In the genomic region with DNA sequence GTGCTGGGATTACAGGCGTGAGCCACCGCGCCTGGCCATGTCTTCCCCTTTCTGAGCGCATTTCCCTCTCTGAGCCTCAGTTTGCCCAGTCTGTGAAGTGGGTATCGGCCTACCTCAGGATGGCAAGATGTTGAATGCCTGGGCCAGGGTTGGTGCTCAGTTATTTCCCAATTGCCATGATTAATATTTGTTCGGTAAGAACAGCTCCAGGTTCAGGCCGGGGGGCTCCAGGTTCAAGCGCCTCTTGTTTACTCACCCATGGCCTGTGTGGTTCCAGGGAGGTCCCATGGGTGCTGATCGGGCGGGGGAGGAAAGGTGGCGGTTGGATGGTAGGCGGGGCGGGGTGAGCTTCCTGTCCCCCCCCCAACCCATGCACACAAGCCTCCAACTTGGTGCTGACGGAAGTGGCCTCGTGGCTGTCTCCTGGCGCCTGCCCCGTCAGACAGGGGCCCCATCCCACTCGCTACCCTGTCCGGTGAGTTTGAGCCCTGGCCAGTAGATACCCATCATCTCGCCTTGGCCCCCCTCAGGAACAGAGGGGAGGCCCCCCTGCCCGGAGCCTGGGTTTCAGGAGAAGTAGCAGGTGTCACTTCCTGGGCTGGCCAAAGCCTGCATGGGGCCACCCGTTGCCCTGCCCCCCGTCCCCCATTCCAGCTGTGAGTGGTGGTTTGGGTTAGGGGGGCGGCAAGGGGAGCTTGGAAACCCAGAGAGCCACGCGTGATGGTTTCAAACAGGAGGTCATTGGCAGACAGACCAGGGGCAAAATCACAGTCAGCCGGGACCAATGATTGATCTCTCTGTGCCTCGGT, we compare ENCODE assay signal across 1 cellular context.
TF ChIP-seq lines count a peak whose summit lies in the region.

A gene with protein sequence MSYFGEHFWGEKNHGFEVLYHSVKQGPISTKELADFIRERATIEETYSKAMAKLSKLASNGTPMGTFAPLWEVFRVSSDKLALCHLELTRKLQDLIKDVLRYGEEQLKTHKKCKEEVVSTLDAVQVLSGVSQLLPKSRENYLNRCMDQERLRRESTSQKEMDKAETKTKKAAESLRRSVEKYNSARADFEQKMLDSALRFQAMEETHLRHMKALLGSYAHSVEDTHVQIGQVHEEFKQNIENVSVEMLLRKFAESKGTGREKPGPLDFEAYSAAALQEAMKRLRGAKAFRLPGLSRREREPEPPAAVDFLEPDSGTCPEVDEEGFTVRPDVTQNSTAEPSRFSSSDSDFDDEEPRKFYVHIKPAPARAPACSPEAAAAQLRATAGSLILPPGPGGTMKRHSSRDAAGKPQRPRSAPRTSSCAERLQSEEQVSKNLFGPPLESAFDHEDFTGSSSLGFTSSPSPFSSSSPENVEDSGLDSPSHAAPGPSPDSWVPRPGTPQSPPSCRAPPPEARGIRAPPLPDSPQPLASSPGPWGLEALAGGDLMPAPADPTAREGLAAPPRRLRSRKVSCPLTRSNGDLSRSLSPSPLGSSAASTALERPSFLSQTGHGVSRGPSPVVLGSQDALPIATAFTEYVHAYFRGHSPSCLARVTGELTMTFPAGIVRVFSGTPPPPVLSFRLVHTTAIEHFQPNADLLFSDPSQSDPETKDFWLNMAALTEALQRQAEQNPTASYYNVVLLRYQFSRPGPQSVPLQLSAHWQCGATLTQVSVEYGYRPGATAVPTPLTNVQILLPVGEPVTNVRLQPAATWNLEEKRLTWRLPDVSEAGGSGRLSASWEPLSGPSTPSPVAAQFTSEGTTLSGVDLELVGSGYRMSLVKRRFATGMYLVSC (plus strand): TSS at position 375 of the 809 bp plus-strand sequence. CDS start 3,688 bp downstream, outside the sequence.

TF ChIP-seq in HepG2, 621 proteins besides CTCF, POLR2A, EP300 and RAD21 (continued from another document and continues in another):
- TF ChIP-seq, protein P1, sequence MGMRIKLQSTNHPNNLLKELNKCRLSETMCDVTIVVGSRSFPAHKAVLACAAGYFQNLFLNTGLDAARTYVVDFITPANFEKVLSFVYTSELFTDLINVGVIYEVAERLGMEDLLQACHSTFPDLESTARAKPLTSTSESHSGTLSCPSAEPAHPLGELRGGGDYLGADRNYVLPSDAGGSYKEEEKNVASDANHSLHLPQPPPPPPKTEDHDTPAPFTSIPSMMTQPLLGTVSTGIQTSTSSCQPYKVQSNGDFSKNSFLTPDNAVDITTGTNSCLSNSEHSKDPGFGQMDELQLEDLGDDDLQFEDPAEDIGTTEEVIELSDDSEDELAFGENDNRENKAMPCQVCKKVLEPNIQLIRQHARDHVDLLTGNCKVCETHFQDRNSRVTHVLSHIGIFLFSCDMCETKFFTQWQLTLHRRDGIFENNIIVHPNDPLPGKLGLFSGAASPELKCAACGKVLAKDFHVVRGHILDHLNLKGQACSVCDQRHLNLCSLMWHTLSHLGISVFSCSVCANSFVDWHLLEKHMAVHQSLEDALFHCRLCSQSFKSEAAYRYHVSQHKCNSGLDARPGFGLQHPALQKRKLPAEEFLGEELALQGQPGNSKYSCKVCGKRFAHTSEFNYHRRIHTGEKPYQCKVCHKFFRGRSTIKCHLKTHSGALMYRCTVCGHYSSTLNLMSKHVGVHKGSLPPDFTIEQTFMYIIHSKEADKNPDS (CRISPR knock-in tag; IDR thresholded peaks at IDR 0.05), result no peak
- TF ChIP-seq, protein P2, sequence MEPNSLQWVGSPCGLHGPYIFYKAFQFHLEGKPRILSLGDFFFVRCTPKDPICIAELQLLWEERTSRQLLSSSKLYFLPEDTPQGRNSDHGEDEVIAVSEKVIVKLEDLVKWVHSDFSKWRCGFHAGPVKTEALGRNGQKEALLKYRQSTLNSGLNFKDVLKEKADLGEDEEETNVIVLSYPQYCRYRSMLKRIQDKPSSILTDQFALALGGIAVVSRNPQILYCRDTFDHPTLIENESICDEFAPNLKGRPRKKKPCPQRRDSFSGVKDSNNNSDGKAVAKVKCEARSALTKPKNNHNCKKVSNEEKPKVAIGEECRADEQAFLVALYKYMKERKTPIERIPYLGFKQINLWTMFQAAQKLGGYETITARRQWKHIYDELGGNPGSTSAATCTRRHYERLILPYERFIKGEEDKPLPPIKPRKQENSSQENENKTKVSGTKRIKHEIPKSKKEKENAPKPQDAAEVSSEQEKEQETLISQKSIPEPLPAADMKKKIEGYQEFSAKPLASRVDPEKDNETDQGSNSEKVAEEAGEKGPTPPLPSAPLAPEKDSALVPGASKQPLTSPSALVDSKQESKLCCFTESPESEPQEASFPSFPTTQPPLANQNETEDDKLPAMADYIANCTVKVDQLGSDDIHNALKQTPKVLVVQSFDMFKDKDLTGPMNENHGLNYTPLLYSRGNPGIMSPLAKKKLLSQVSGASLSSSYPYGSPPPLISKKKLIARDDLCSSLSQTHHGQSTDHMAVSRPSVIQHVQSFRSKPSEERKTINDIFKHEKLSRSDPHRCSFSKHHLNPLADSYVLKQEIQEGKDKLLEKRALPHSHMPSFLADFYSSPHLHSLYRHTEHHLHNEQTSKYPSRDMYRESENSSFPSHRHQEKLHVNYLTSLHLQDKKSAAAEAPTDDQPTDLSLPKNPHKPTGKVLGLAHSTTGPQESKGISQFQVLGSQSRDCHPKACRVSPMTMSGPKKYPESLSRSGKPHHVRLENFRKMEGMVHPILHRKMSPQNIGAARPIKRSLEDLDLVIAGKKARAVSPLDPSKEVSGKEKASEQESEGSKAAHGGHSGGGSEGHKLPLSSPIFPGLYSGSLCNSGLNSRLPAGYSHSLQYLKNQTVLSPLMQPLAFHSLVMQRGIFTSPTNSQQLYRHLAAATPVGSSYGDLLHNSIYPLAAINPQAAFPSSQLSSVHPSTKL (CRISPR knock-in tag; IDR thresholded peaks at IDR 0.05), result no peak
- no peak for TF ChIP-seq KAT2B (IDR thresholded peaks at IDR 0.05; ENCODE audit: borderline replicate concordance, low read depth, low read length)
- no peak for TF ChIP-seq ZNF296 (CRISPR knock-in tag; conservative IDR thresholded peaks at IDR 0.05)
- no peak for TF ChIP-seq KLF9 (CRISPR knock-in tag; IDR thresholded peaks at IDR 0.05; ENCODE audit: low read depth)
- no peak for TF ChIP-seq RFX3 (CRISPR knock-in tag; IDR thresholded peaks at IDR 0.05)
- no peak for TF ChIP-seq ZNF878 (CRISPR knock-in tag; IDR thresholded peaks at IDR 0.05)
- no peak for TF ChIP-seq ZNF782 (CRISPR knock-in tag; IDR thresholded peaks at IDR 0.05; ENCODE audit: borderline replicate concordance)
- TF ChIP-seq FOSL2 (CRISPR knock-in tag; IDR thresholded peaks at IDR 0.05), result no peak
- peak; percentile 38; the same call in 1 of the 2 replicates for TF ChIP-seq ELF3 (CRISPR knock-in tag; IDR thresholded peaks at IDR 0.05)
- TF ChIP-seq FOXK2 (IDR thresholded peaks at IDR 0.05), result no peak
- no peak for TF ChIP-seq ISL2 (CRISPR knock-in tag; IDR thresholded peaks at IDR 0.05)
- no peak for TF ChIP-seq ZNF737 (CRISPR knock-in tag; IDR thresholded peaks at IDR 0.05; ENCODE audit: borderline replicate concordance)
- TF ChIP-seq PAF1 (CRISPR knock-in tag; IDR thresholded peaks at IDR 0.05), result no peak
- no peak for TF ChIP-seq ZNF24 (IDR thresholded peaks at IDR 0.05)
- no peak for TF ChIP-seq KLF16 (CRISPR knock-in tag; IDR thresholded peaks at IDR 0.05)
- TF ChIP-seq ZNF232 (CRISPR knock-in tag; IDR thresholded peaks at IDR 0.05; ENCODE audit: borderline replicate concordance), result no peak
- TF ChIP-seq ZNF629 (CRISPR knock-in tag; conservative IDR thresholded peaks at IDR 0.05), result peak; percentile 99
- TF ChIP-seq ZKSCAN1 (IDR thresholded peaks at IDR 0.05; ENCODE audit: low read length), result no peak
- 0 out of 2 replicates have a peak, but pooled peaks have one; percentile 0 for TF ChIP-seq PITX1 (CRISPR knock-in tag; IDR thresholded peaks at IDR 0.05)
- TF ChIP-seq FIP1L1 (IDR thresholded peaks at IDR 0.05; ENCODE audit: borderline replicate concordance, insufficient read depth, low read depth, low read length), result no peak
- no peak for TF ChIP-seq ZNF446 (CRISPR knock-in tag; IDR thresholded peaks at IDR 0.05)
- TF ChIP-seq, protein P3, sequence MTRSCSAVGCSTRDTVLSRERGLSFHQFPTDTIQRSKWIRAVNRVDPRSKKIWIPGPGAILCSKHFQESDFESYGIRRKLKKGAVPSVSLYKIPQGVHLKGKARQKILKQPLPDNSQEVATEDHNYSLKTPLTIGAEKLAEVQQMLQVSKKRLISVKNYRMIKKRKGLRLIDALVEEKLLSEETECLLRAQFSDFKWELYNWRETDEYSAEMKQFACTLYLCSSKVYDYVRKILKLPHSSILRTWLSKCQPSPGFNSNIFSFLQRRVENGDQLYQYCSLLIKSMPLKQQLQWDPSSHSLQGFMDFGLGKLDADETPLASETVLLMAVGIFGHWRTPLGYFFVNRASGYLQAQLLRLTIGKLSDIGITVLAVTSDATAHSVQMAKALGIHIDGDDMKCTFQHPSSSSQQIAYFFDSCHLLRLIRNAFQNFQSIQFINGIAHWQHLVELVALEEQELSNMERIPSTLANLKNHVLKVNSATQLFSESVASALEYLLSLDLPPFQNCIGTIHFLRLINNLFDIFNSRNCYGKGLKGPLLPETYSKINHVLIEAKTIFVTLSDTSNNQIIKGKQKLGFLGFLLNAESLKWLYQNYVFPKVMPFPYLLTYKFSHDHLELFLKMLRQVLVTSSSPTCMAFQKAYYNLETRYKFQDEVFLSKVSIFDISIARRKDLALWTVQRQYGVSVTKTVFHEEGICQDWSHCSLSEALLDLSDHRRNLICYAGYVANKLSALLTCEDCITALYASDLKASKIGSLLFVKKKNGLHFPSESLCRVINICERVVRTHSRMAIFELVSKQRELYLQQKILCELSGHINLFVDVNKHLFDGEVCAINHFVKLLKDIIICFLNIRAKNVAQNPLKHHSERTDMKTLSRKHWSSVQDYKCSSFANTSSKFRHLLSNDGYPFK (CRISPR knock-in tag; IDR thresholded peaks at IDR 0.05; ENCODE audit: borderline replicate concordance), result 0 out of 2 replicates have a peak, but pooled peaks have one; percentile 43
- no peak for TF ChIP-seq ZBTB7A (CRISPR knock-in tag; IDR thresholded peaks at IDR 0.05)
- TF ChIP-seq, protein P4, sequence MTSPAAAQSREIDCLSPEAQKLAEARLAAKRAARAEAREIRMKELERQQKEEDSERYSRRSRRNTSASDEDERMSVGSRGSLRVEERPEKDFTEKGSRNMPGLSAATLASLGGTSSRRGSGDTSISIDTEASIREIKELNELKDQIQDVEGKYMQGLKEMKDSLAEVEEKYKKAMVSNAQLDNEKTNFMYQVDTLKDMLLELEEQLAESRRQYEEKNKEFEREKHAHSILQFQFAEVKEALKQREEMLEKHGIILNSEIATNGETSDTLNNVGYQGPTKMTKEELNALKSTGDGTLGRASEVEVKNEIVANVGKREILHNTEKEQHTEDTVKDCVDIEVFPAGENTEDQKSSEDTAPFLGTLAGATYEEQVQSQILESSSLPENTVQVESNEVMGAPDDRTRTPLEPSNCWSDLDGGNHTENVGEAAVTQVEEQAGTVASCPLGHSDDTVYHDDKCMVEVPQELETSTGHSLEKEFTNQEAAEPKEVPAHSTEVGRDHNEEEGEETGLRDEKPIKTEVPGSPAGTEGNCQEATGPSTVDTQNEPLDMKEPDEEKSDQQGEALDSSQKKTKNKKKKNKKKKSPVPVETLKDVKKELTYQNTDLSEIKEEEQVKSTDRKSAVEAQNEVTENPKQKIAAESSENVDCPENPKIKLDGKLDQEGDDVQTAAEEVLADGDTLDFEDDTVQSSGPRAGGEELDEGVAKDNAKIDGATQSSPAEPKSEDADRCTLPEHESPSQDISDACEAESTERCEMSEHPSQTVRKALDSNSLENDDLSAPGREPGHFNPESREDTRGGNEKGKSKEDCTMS (CRISPR knock-in tag; conservative IDR thresholded peaks at IDR 0.05), result no peak
- TF ChIP-seq, protein P5, sequence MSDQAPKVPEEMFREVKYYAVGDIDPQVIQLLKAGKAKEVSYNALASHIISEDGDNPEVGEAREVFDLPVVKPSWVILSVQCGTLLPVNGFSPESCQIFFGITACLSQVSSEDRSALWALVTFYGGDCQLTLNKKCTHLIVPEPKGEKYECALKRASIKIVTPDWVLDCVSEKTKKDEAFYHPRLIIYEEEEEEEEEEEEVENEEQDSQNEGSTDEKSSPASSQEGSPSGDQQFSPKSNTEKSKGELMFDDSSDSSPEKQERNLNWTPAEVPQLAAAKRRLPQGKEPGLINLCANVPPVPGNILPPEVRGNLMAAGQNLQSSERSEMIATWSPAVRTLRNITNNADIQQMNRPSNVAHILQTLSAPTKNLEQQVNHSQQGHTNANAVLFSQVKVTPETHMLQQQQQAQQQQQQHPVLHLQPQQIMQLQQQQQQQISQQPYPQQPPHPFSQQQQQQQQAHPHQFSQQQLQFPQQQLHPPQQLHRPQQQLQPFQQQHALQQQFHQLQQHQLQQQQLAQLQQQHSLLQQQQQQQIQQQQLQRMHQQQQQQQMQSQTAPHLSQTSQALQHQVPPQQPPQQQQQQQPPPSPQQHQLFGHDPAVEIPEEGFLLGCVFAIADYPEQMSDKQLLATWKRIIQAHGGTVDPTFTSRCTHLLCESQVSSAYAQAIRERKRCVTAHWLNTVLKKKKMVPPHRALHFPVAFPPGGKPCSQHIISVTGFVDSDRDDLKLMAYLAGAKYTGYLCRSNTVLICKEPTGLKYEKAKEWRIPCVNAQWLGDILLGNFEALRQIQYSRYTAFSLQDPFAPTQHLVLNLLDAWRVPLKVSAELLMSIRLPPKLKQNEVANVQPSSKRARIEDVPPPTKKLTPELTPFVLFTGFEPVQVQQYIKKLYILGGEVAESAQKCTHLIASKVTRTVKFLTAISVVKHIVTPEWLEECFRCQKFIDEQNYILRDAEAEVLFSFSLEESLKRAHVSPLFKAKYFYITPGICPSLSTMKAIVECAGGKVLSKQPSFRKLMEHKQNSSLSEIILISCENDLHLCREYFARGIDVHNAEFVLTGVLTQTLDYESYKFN (CRISPR knock-in tag; conservative IDR thresholded peaks at IDR 0.05), result 0 out of 2 replicates have a peak, but pooled peaks have one; percentile 33
- TF ChIP-seq ZBTB3 (CRISPR knock-in tag; IDR thresholded peaks at IDR 0.05; ENCODE audit: borderline replicate concordance, low read depth), result no peak
- TF ChIP-seq, protein P6, sequence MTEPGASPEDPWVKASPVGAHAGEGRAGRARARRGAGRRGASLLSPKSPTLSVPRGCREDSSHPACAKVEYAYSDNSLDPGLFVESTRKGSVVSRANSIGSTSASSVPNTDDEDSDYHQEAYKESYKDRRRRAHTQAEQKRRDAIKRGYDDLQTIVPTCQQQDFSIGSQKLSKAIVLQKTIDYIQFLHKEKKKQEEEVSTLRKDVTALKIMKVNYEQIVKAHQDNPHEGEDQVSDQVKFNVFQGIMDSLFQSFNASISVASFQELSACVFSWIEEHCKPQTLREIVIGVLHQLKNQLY (CRISPR knock-in tag; IDR thresholded peaks at IDR 0.05), result 0 out of 2 replicates have a peak, but pooled peaks have one; percentile 30
- no peak for TF ChIP-seq RXRA (CRISPR knock-in tag; IDR thresholded peaks at IDR 0.05)
- no peak for TF ChIP-seq ESRRA (CRISPR knock-in tag; IDR thresholded peaks at IDR 0.05; ENCODE audit: low read depth)
- TF ChIP-seq FOXC1 (CRISPR knock-in tag; IDR thresholded peaks at IDR 0.05; ENCODE audit: borderline replicate concordance), result no peak
- TF ChIP-seq POGZ (CRISPR knock-in tag; IDR thresholded peaks at IDR 0.05), result no peak
- TF ChIP-seq, protein P7, sequence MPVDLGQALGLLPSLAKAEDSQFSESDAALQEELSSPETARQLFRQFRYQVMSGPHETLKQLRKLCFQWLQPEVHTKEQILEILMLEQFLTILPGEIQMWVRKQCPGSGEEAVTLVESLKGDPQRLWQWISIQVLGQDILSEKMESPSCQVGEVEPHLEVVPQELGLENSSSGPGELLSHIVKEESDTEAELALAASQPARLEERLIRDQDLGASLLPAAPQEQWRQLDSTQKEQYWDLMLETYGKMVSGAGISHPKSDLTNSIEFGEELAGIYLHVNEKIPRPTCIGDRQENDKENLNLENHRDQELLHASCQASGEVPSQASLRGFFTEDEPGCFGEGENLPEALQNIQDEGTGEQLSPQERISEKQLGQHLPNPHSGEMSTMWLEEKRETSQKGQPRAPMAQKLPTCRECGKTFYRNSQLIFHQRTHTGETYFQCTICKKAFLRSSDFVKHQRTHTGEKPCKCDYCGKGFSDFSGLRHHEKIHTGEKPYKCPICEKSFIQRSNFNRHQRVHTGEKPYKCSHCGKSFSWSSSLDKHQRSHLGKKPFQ (CRISPR knock-in tag; IDR thresholded peaks at IDR 0.05; ENCODE audit: insufficient replicate concordance), result no peak
- no peak for TF ChIP-seq MIXL1 (CRISPR knock-in tag; IDR thresholded peaks at IDR 0.05)
